In genomic region chr2:74724496-74724895, GRCh38 we compare ENCODE assay signal across 18 cellular contexts.
"Had no signal": no experiment of that assay in that cellular context is flagged by ENCODE, and none has a peak within 500 bp of the region (broad histone marks: within the 10 kb centered on the region; RNA-seq: fewer than 3 reads in every experiment).

No MANE protein-coding gene starts in this region.

- ATAC-seq: gastrocnemius medialis, heart right ventricle, left cardiac atrium, left lung, left ventricle myocardium superior, lower lobe of right lung, mucosa of descending colon had no signal

- H3K27me3 ChIP-seq: gastrocnemius medialis had no signal

- H3K4me1 ChIP-seq: esophagus squamous epithelium, gastrocnemius medialis, heart right ventricle, left lung, lower lobe of right lung had no signal

- H3K4me3 ChIP-seq: coronary artery, dorsolateral prefrontal cortex, esophagus squamous epithelium, gastrocnemius medialis, heart right ventricle, left lung, lower lobe of right lung, mucosa of descending colon had no signal

- H3K27ac ChIP-seq: coronary artery, dorsolateral prefrontal cortex, esophagus squamous epithelium, gastrocnemius medialis, heart right ventricle, left lung, lower lobe of right lung had no signal

- H3K9me3 ChIP-seq: esophagus squamous epithelium, gastrocnemius medialis, lower lobe of right lung, mucosa of descending colon had no signal

- DNase-seq: dermis blood vessel endothelial cell; dorsolateral prefrontal cortex; effector CD4-positive, alpha-beta T cell; effector memory CD4-positive, alpha-beta T cell; esophagus squamous epithelium; foreskin melanocyte; gastrocnemius medialis; glutamatergic neuron; heart right ventricle; hippocampal formation; left cardiac atrium; left lung; left ventricle myocardium superior; lower lobe of right lung; mesenchymal stem cell; mucosa of descending colon; naive B cell had no signal

- H3K36me3 ChIP-seq: esophagus squamous epithelium, gastrocnemius medialis, heart right ventricle, left lung, lower lobe of right lung had no signal
